ENCODE assay signal across 12 cellular contexts in genomic region chr14:80940146-80940545, GRCh38. TPM values are rescaled to one million over a fixed set of nuclear protein-coding genes. Genes with fewer than 3 reads are reported as not detected.
DNase-seq lines count a peak whose midpoint lies in the region; ATAC-seq and TF ChIP-seq lines count a peak whose summit lies in the region.
"Had no signal": no experiment of that assay in that cellular context is flagged by ENCODE, and none has a peak within 500 bp of the region (broad histone marks: within the 10 kb centered on the region; RNA-seq: fewer than 3 reads in every experiment).

No MANE protein-coding gene starts in this region.

- ATAC-seq in HG03175 (IDR thresholded peaks at IDR 0.05; ENCODE audit: unreplicated experiment) (peak; percentile 36), T-helper 17 cell (peak; percentile 25)

- H3K9me3 ChIP-seq in T-helper 17 cell (ENCODE audit: control insufficient read depth, low read length, poor library complexity, severe bottlenecking) (no peaks in the 10 kb centered on the region), neural progenitor cell (ENCODE audit: low read depth) (no peaks in the 10 kb centered on the region), left ventricle myocardium inferior (replicated peaks) (no peaks in the 10 kb centered on the region)
- H3K9me3 ChIP-seq: SJSA1 had no signal

- no peaks in the 10 kb centered on the region for H3F3A ChIP-seq in neural progenitor cell (ENCODE audit: low read depth)

- peak overlapping the region; percentile 25 for H3K27ac Mint-ChIP-seq in activated CD4-positive, alpha-beta T cell treated with anti-CD3 and anti-CD28 coated beads, Interleukin-2, amount 10 ng/mL, durations not matched to agents 7 days and 5 days
- H3K27ac Mint-ChIP-seq in T-helper 17 cell (peak overlapping the region; percentile 96), neural progenitor cell (no peak overlapping the region)
- H3K27ac Mint-ChIP-seq: endodermal cell had no signal

- no peak overlapping the region for H2AFZ ChIP-seq in neural progenitor cell (replicated peaks)

- POLR2A ChIA-PET in activated CD4-positive, alpha-beta T cell treated with anti-CD3 and anti-CD28 coated beads, Interleukin-2, amount 10 ng/mL, durations not matched to agents 7 days and 5 days (lab: Charles Lee) = interaction anchor here (0.6 to 0.7 kb wide), 2 partner anchors 17 to 45 kb away, joined by 3 read pairs; no protein-coding TSS in a partner anchor

- peaks cover 39% of the 10 kb centered on the region for H3K4me1 Mint-ChIP-seq in activated CD4-positive, alpha-beta T cell treated with anti-CD3 and anti-CD28 coated beads, Interleukin-2, amount 10 ng/mL, durations not matched to agents 7 days and 5 days
- H3K4me1 Mint-ChIP-seq in T-helper 17 cell (peaks cover 25% of the 10 kb centered on the region), neural progenitor cell (peaks cover 16% of the 10 kb centered on the region)

- no peaks in the 10 kb centered on the region for H3K27me3 Mint-ChIP-seq in activated CD4-positive, alpha-beta T cell treated with anti-CD3 and anti-CD28 coated beads, Interleukin-2, amount 10 ng/mL, durations not matched to agents 7 days and 5 days
- H3K27me3 Mint-ChIP-seq in T-helper 17 cell (no peaks in the 10 kb centered on the region), neural progenitor cell (ENCODE audit: insufficient read depth, low read depth) (no peaks in the 10 kb centered on the region)

- H3K4me3 Mint-ChIP-seq in activated CD4-positive, alpha-beta T cell treated with anti-CD3 and anti-CD28 coated beads, Interleukin-2, amount 10 ng/mL, durations not matched to agents 7 days and 5 days = peak overlapping the region; percentile 91
- H3K4me3 Mint-ChIP-seq in T-helper 17 cell (no peak overlapping the region), neural progenitor cell (peak overlapping the region; percentile 67)

- peaks cover 4% of the 10 kb centered on the region for H3K4me1 ChIP-seq in neural progenitor cell
- H3K4me1 ChIP-seq in left ventricle myocardium inferior = peaks cover 17% of the 10 kb centered on the region

- no peaks in the 10 kb centered on the region for H3K27me3 ChIP-seq in neural progenitor cell
- peaks cover 4% of the 10 kb centered on the region for H3K27me3 ChIP-seq in left ventricle myocardium inferior (ENCODE audit: low read depth)
- H3K27me3 ChIP-seq: SJSA1 had no signal

- H3K4me2 ChIP-seq in neural progenitor cell = no peak overlapping the region

- DNase-seq in activated CD4-positive, alpha-beta T cell treated with anti-CD3 and anti-CD28 coated beads, Interleukin-2, amount 10 ng/mL, durations not matched to agents 7 days and 5 days = peak; percentile 28
- no peak for DNase-seq in activated CD4-positive, alpha-beta T cell treated with anti-CD3 and anti-CD28 coated beads for 4 hours
- DNase-seq in T-helper 17 cell (no peak), neural progenitor cell (ENCODE audit: low spot score) (no peak), NCI-H345 (lab: John Stamatoyannopoulos, UW) (no peak), left ventricle myocardium inferior (no peak)
- DNase-seq in stimulated activated CD4-positive, alpha-beta T cell treated with anti-CD3 and anti-CD28 coated beads, Interleukin-1b, Interleukin-23, amount 100 ng/mL, for 48 hours = no peak
- DNase-seq: endodermal cell, NCI-H1092 treated with DMSO at 0.1 percent for 48 hours had no signal

- no peaks in the 10 kb centered on the region for H4K20me1 ChIP-seq in neural progenitor cell (ENCODE audit: low read depth)

- H3K9ac ChIP-seq in neural progenitor cell = no peak overlapping the region
- H3K9ac ChIP-seq: parathyroid adenoma had no signal

- CTCF ChIA-PET in activated CD4-positive, alpha-beta T cell treated with anti-CD3 and anti-CD28 coated beads, Interleukin-2, amount 10 ng/mL, durations not matched to agents 7 days and 5 days (lab: Charles Lee) = interaction anchor here (0.6 to 4.0 kb wide), 3 partner anchors 40 to 252 kb away, joined by 3 to 15 read pairs (median 4); no protein-coding TSS in a partner anchor

- TF ChIP-seq CTCF in neural progenitor cell (IDR thresholded peaks at IDR 0.05) (no peak), left ventricle myocardium inferior (IDR thresholded peaks at IDR 0.05; ENCODE audit: borderline replicate concordance) (no peak)

- H3K36me3 ChIP-seq in neural progenitor cell = no peaks in the 10 kb centered on the region
- no peaks in the 10 kb centered on the region for H3K36me3 ChIP-seq in left ventricle myocardium inferior

- H3K4me3 ChIP-seq in neural progenitor cell (no peak overlapping the region), left ventricle myocardium inferior (no peak overlapping the region)

- intact Hi-C loops in left ventricle myocardium inferior (cut with micrococcal nuclease) = no loop called here

- H3K79me2 ChIP-seq in neural progenitor cell (ENCODE audit: low read depth) = peaks cover 10% of the 10 kb centered on the region
- H3K79me2 ChIP-seq: parathyroid adenoma had no signal

- H3K27ac ChIP-seq in neural progenitor cell (no peak overlapping the region), left ventricle myocardium inferior (replicated peaks) (no peak overlapping the region)
- H3K27ac ChIP-seq: parathyroid adenoma, SJSA1 had no signal

- peaks cover 7% of the 10 kb centered on the region for H3K36me3 Mint-ChIP-seq in activated CD4-positive, alpha-beta T cell treated with anti-CD3 and anti-CD28 coated beads, Interleukin-2, amount 10 ng/mL, durations not matched to agents 7 days and 5 days (ENCODE audit: low read depth)
- no peaks in the 10 kb centered on the region for H3K36me3 Mint-ChIP-seq in T-helper 17 cell (ENCODE audit: low read depth)
- H3K36me3 Mint-ChIP-seq in neural progenitor cell = no peaks in the 10 kb centered on the region

- peaks cover 4% of the 10 kb centered on the region for H3K9me3 Mint-ChIP-seq in activated CD4-positive, alpha-beta T cell treated with anti-CD3 and anti-CD28 coated beads, Interleukin-2, amount 10 ng/mL, durations not matched to agents 7 days and 5 days
- no peaks in the 10 kb centered on the region for H3K9me3 Mint-ChIP-seq in neural progenitor cell
- H3K9me3 Mint-ChIP-seq: endodermal cell had no signal

RNA-seq across cellular contexts. Expression of gene CEP128, which starts 1.4 kb away (rescaled TPM):
- total RNA-seq in activated CD4-positive, alpha-beta T cell treated with anti-CD3 and anti-CD28 coated beads, Interleukin-2, amount 10 ng/mL, durations not matched to agents 7 days and 5 days = 10 to 100 TPM; 27.4 to 35.8 TPM
- total RNA-seq in T-helper 17 cell (10 to 100 TPM; 19.6 to 25.1 TPM), neural progenitor cell (ENCODE audit: low replicate concordance) (10.4 and 12.1 TPM in 2 replicates), left ventricle myocardium inferior (2.3 TPM)

RNA-seq across cellular contexts. Expression of gene TSHR, which starts 15.3 kb away (rescaled TPM):
- 1 to 10 TPM in 1 of 2 experiments, under 1 TPM in 1; 0.82 to 1.0 TPM for total RNA-seq in activated CD4-positive, alpha-beta T cell treated with anti-CD3 and anti-CD28 coated beads, Interleukin-2, amount 10 ng/mL, durations not matched to agents 7 days and 5 days
- total RNA-seq in T-helper 17 cell (under 1 TPM; 0.13 to 0.50 TPM), neural progenitor cell (ENCODE audit: low replicate concordance) (not detected in 2 replicates), left ventricle myocardium inferior (not detected)
- total RNA-seq: SJSA1 had no signal
